In the genomic region with DNA sequence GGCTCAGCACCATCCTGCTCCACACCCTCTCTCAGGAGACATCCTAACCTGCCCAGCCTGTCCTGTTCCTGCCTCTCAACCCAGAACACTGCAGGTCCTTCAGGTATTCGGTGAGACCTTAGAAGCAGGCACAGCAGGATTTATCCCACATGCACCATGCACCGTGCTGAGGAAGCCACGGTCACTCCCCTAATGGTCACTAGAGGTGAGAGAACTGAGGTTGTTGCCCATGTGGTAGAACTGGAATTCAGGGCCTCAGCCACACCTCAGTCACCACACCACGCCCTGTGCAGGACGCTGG, we compare ENCODE assay signal across 16 cellular contexts.
"Had no signal": no experiment of that assay in that cellular context is flagged by ENCODE, and none has a peak within 500 bp of the region (broad histone marks: within the 10 kb centered on the region; RNA-seq: fewer than 3 reads in every experiment).

No MANE protein-coding gene starts in this region.

- H3K27ac Mint-ChIP-seq: activated naive CD8-positive, alpha-beta T cell; nephron had no signal

- DNase-seq: activated CD4-positive, alpha-beta T cell treated with anti-CD3 and anti-CD28 coated beads, Interleukin-2, amount 50 U/mL, for 4 hours; activated T-cell treated with anti-CD3 and anti-CD28 coated beads for 4 hours; brain microvascular endothelial cell; cerebellar nuclear complex; dermis blood vessel endothelial cell; effector memory CD8-positive, alpha-beta T cell; gastrocnemius medialis; islet precursor cell; mucosa of descending colon; occipital lobe; stimulated activated CD4-positive, alpha-beta T cell treated with anti-CD3 and anti-CD28 coated beads, Interleukin-15, amount 100 ng/mL, for 24 hours; stimulated activated CD4-positive, alpha-beta T cell treated with anti-CD3 and anti-CD28 coated beads, Interleukin-4, amount 100 ng/mL, for 1 hour; stimulated activated naive CD4-positive, alpha-beta T cell had no signal

- H3K4me1 Mint-ChIP-seq: nephron had no signal

- H3K27me3 Mint-ChIP-seq: activated naive CD8-positive, alpha-beta T cell; effector memory CD8-positive, alpha-beta T cell had no signal

- ATAC-seq: effector memory CD8-positive, alpha-beta T cell; gastrocnemius medialis; left lobe of liver; mucosa of descending colon had no signal

- H3K4me3 Mint-ChIP-seq: activated naive CD8-positive, alpha-beta T cell; nephron had no signal

- H3K9me3 Mint-ChIP-seq: effector memory CD8-positive, alpha-beta T cell; nephron had no signal
